9 cellular contexts compared by ENCODE assay signal in genomic region chr1:65247419-65248359, GRCh38.
DNase-seq lines count a peak whose midpoint lies in the region; ATAC-seq lines count a peak whose summit lies in the region.
"Had no signal": no experiment of that assay in that cellular context is flagged by ENCODE, and none has a peak within 500 bp of the region (broad histone marks: within the 10 kb centered on the region; RNA-seq: fewer than 3 reads in every experiment).

No MANE protein-coding gene starts in this region.

- DNase-seq in ELR (ENCODE audit: low read depth) (peak; percentile 97), amygdala (lab: John Stamatoyannopoulos, UW) (peak in 30 of 56 donors; percentile 5 to 72 (median 34)), head of caudate nucleus (peak in 32 of 42 donors; percentile 23 to 83 (median 54)), renal cortical epithelial cell (ENCODE audit: low read depth) (peak; percentile 99), NCI-H345 (lab: John Stamatoyannopoulos, UW) (no peak)
- DNase-seq in activated naive CD4-positive, alpha-beta T cell (lab: John Stamatoyannopoulos, UW) = no peak
- DNase-seq: left colon had no signal

- ATAC-seq in GM18517 (IDR thresholded peaks at IDR 0.05; ENCODE audit: unreplicated experiment) (no peak), GM18873 (IDR thresholded peaks at IDR 0.05; ENCODE audit: low FRiP score, unreplicated experiment) (no peak)
- ATAC-seq: left colon had no signal

- intact Hi-C loops in head of caudate nucleus (cut with DNase I) = no loop called here

Comparison
In these comparisons a context has a peak if more than half of its experiments do, and no peak if none do; other contexts are left out.
1. DNase-seq: peak in ELR (single experiment), amygdala (30 of 56), head of caudate nucleus (32 of 42) and renal cortical epithelial cell (single experiment); none in NCI-H345 (single experiment) and activated naive CD4-positive, alpha-beta T cell (0 of 4).